21 cellular contexts compared by ENCODE assay signal in the genomic region with DNA sequence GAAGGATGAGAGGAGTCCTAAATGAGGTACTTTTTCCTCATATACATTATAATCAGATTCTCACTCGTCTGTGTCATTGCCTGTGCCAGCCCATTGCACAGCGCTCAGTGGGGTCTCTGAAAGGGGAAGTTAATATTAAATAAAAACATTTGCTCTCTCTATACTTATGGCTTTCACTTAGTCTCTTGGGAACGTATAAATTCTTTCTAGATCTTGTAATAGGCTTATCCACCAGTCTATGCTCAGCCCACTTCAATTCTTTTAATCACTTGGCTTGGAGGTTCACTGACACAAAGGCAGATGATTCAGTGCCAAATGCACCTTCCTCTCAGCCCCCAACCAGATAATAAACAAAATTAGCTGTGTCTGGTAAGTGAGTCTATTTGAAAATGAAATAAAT.
DNase-seq lines count a peak whose midpoint lies in the region; ATAC-seq and TF ChIP-seq lines count a peak whose summit lies in the region.
"Had no signal": no experiment of that assay in that cellular context is flagged by ENCODE, and none has a peak within 500 bp of the region (broad histone marks: within the 10 kb centered on the region; RNA-seq: fewer than 3 reads in every experiment).

No MANE protein-coding gene starts in this region.

- H3K27ac ChIP-seq in SK-N-MC: peak overlapping the region; percentile 26; the same call in 1 of the 2 replicates
- H3K27ac ChIP-seq in right cardiac atrium (ENCODE audit: low read length): no peak overlapping the region
- no peak overlapping the region for H3K27ac ChIP-seq in Peyer's patch
- H3K27ac ChIP-seq: heart left ventricle, left ventricle myocardium inferior, skin epidermis, thyroid gland had no signal

- H3K4me3 Mint-ChIP-seq in memory B cell: no peak overlapping the region
- H3K4me3 Mint-ChIP-seq: activated naive CD4-positive, alpha-beta T cell treated with anti-CD3 and anti-CD28 coated beads, Interleukin-2, amount 50 U/mL, for 24 hours; activated T-cell treated with anti-CD3 and anti-CD28 coated beads, Interleukin-2, amount 50 U/mL, for 72 hours; H9 had no signal

- 38% methylated on average over 3 of the region's 3 CpGs for WGBS in right cardiac atrium

- no peak for TF ChIP-seq POLR2A in Peyer's patch (IDR thresholded peaks at IDR 0.05)

- H3K9me3 Mint-ChIP-seq in memory B cell: peaks cover 10% of the 10 kb centered on the region

- H3K27me3 ChIP-seq in right cardiac atrium (ENCODE audit: control insufficient read depth, insufficient read depth) (no peaks in the 10 kb centered on the region), Peyer's patch (no peaks in the 10 kb centered on the region)
- H3K27me3 ChIP-seq: heart left ventricle, thyroid gland had no signal

- no peak for TF ChIP-seq CTCF in Peyer's patch (IDR thresholded peaks at IDR 0.05)

- H3K27ac Mint-ChIP-seq in memory B cell: no peak overlapping the region
- H3K27ac Mint-ChIP-seq: activated naive CD4-positive, alpha-beta T cell treated with anti-CD3 and anti-CD28 coated beads, Interleukin-2, amount 50 U/mL, for 24 hours; activated T-cell treated with anti-CD3 and anti-CD28 coated beads, Interleukin-2, amount 50 U/mL, for 72 hours; H9; progenitor cell of endocrine pancreas had no signal

- ATAC-seq in memory B cell (ENCODE audit: low read depth) (peak; percentile 31), right cardiac atrium (no peak), GM21723 (IDR thresholded peaks at IDR 0.05; ENCODE audit: unreplicated experiment) (no peak)
- ATAC-seq: activated T-cell treated with anti-CD3 and anti-CD28 coated beads, Interleukin-2, amount 50 U/mL, for 72 hours; heart left ventricle had no signal

- H3K4me1 ChIP-seq in right cardiac atrium (ENCODE audit: control insufficient read depth, insufficient read depth, low read length) (no peaks in the 10 kb centered on the region), Peyer's patch (no peaks in the 10 kb centered on the region)
- H3K4me1 ChIP-seq: heart left ventricle, left ventricle myocardium inferior, thyroid gland had no signal

- H3K4me1 Mint-ChIP-seq in memory B cell: no peaks in the 10 kb centered on the region
- H3K4me1 Mint-ChIP-seq: activated naive CD4-positive, alpha-beta T cell treated with anti-CD3 and anti-CD28 coated beads, Interleukin-2, amount 50 U/mL, for 24 hours had no signal

- H3K9me3 ChIP-seq in SK-N-MC (ENCODE audit: low read depth, low read length) (no peaks in the 10 kb centered on the region; the same call in 1 of the 2 replicates), right cardiac atrium (ENCODE audit: control insufficient read depth, low read length) (no peaks in the 10 kb centered on the region), Peyer's patch (no peaks in the 10 kb centered on the region)
- H3K9me3 ChIP-seq: thyroid gland had no signal

- peak overlapping the region; percentile 51 for H3K4me3 ChIP-seq in SK-N-MC
- H3K4me3 ChIP-seq in right cardiac atrium (ENCODE audit: low read length): no peak overlapping the region
- no peak overlapping the region for H3K4me3 ChIP-seq in Peyer's patch
- H3K4me3 ChIP-seq: heart left ventricle, left ventricle myocardium inferior, skin epidermis, thyroid gland had no signal

- peaks cover 1% of the 10 kb centered on the region for H3K27me3 Mint-ChIP-seq in memory B cell
- H3K27me3 Mint-ChIP-seq: activated naive CD4-positive, alpha-beta T cell treated with anti-CD3 and anti-CD28 coated beads, Interleukin-2, amount 50 U/mL, for 24 hours; progenitor cell of endocrine pancreas had no signal

- intact Hi-C loops in right cardiac atrium (cut with DNase I): no loop called here

- H3K36me3 Mint-ChIP-seq in memory B cell: peaks cover 2% of the 10 kb centered on the region
- H3K36me3 Mint-ChIP-seq: activated naive CD4-positive, alpha-beta T cell treated with anti-CD3 and anti-CD28 coated beads, Interleukin-2, amount 50 U/mL, for 24 hours had no signal

- no peaks in the 10 kb centered on the region for H3K36me3 ChIP-seq in SK-N-MC (ENCODE audit: insufficient read depth, low read length)
- H3K36me3 ChIP-seq in Peyer's patch: no peaks in the 10 kb centered on the region
- H3K36me3 ChIP-seq: heart left ventricle, left ventricle myocardium inferior, thyroid gland had no signal

- H3K9ac ChIP-seq in SK-N-MC (ENCODE audit: insufficient read length): no peak overlapping the region

- DNase-seq in D341Med (ENCODE audit: low spot score) (peak; percentile 59), NCI-H345 (lab: John Stamatoyannopoulos, UW) (peak; percentile 12), SK-N-MC (ENCODE audit: low read depth, low spot score) (peak; percentile 90), memory B cell (ENCODE audit: low spot score in 2 of 2) (no peak), right cardiac atrium (no peak), mesenteric fat pad (ENCODE audit: low spot score) (no peak), Peyer's patch (no peak)
- DNase-seq: activated CD4-positive, CD25-positive, alpha-beta regulatory T cell treated with anti-CD3 and anti-CD28 coated beads, Interleukin-2, amount 50 U/mL, for 72 hours; activated CD8-positive, alpha-beta memory T cell treated with anti-CD3 and anti-CD28 coated beads for 24 hours; activated T-cell treated with anti-CD3 and anti-CD28 coated beads, Interleukin-2, amount 50 U/mL, for 72 hours; DND-41; H9; heart left ventricle; left ventricle myocardium inferior; NCI-H1092 treated with DMSO at 0.1 percent for 48 hours; stimulated activated naive CD4-positive, alpha-beta T cell treated with Interleukin-2 at 50 U/mL for 16 hours; thyroid gland had no signal

Comparison
In these comparisons a context has a peak if more than half of its experiments do, and no peak if none do; other contexts are left out.
1. DNase-seq: peak in D341Med (single experiment), NCI-H345 (single experiment) and SK-N-MC (single experiment); none in memory B cell (0 of 2), right cardiac atrium (0 of 3), mesenteric fat pad (single experiment) and Peyer's patch (0 of 3).